Comparison of ENCODE assay signal across 24 cellular contexts in genomic region chr14:51482112-51482511, GRCh38.
"Had no signal": no experiment of that assay in that cellular context is flagged by ENCODE, and none has a peak within 500 bp of the region (broad histone marks: within the 10 kb centered on the region; RNA-seq: fewer than 3 reads in every experiment).

No MANE protein-coding gene starts in this region.

- H3K36me3 Mint-ChIP-seq: naive B cell; stimulated activated naive B cell treated with anti-CD40 and anti-IgM and Interleukin-4, amounts not matched to agents 10 μg/mL and 1 μg/mL and 100 μg/mL, for 72 hours had no signal

- H3K27ac ChIP-seq: epithelial cell of prostate, esophagus muscularis mucosa, parathyroid adenoma, prostate gland, right lobe of liver, spleen, testis, tibial nerve had no signal

- H2AFZ ChIP-seq: parathyroid adenoma had no signal

- H3K4me1 ChIP-seq: parathyroid adenoma, prostate gland, right lobe of liver, spleen, testis had no signal

- DNase-seq: effector memory CD8-positive, alpha-beta T cell; gastrocnemius medialis; glutamatergic neuron; islet precursor cell; left ventricle myocardium superior; mesendoderm; naive B cell; retina; right lobe of liver; spleen; stimulated activated CD4-positive, alpha-beta T cell treated with anti-CD3 and anti-CD28 coated beads, Interleukin-15, amount 100 ng/mL, for 24 hours; stimulated activated CD4-positive, alpha-beta T cell treated with anti-CD3 and anti-CD28 coated beads, Interleukin-1b, Interleukin-23, amount 100 ng/mL, for 48 hours; stimulated activated CD4-positive, alpha-beta T cell treated with anti-CD3 and anti-CD28 coated beads, Interleukin-4, amount 100 ng/mL, for 24 hours; stimulated activated naive B cell treated with anti-CD40 and anti-IgM and Interleukin-4, amounts not matched to agents 10 μg/mL and 1 μg/mL and 100 μg/mL, for 72 hours; stimulated activated naive CD8-positive, alpha-beta T cell treated with anti-CD3 and anti-CD28 coated beads, Interleukin-15, amount 100 ng/mL, for 72 hours; testis had no signal

- H3K27ac Mint-ChIP-seq: dendritic cell treated with granulocyte-macrophage colony-stimulating factor and Interleukin-4, amounts not matched to agents 40 ng/mL and 50 ng/mL, for 4 days; effector memory CD8-positive, alpha-beta T cell; naive B cell; nephron; stimulated activated naive B cell treated with anti-CD40 and anti-IgM and Interleukin-4, amounts not matched to agents 10 μg/mL and 1 μg/mL and 100 μg/mL, for 72 hours; stimulated activated naive CD8-positive, alpha-beta T cell treated with anti-CD3 and anti-CD28 coated beads, Interleukin-15, amount 100 ng/mL, for 72 hours had no signal

- H3K4me3 ChIP-seq: esophagus muscularis mucosa, gastrocnemius medialis, lung, prostate gland, right lobe of liver, spleen, testis, tibial nerve had no signal

- H3K27me3 Mint-ChIP-seq: dendritic cell treated with granulocyte-macrophage colony-stimulating factor and Interleukin-4, amounts not matched to agents 40 ng/mL and 50 ng/mL, for 4 days; effector memory CD8-positive, alpha-beta T cell had no signal

- H3K4me1 Mint-ChIP-seq: naive B cell; stimulated activated naive B cell treated with anti-CD40 and anti-IgM and Interleukin-4, amounts not matched to agents 10 μg/mL and 1 μg/mL and 100 μg/mL, for 72 hours; stimulated activated naive CD8-positive, alpha-beta T cell treated with anti-CD3 and anti-CD28 coated beads, Interleukin-15, amount 100 ng/mL, for 72 hours had no signal

- H3K9ac ChIP-seq: parathyroid adenoma had no signal

- H3K4me3 Mint-ChIP-seq: dendritic cell treated with granulocyte-macrophage colony-stimulating factor and Interleukin-4, amounts not matched to agents 40 ng/mL and 50 ng/mL, for 4 days; effector memory CD8-positive, alpha-beta T cell; naive B cell; nephron; stimulated activated naive B cell treated with anti-CD40 and anti-IgM and Interleukin-4, amounts not matched to agents 10 μg/mL and 1 μg/mL and 100 μg/mL, for 72 hours; stimulated activated naive CD8-positive, alpha-beta T cell treated with anti-CD3 and anti-CD28 coated beads, Interleukin-15, amount 100 ng/mL, for 72 hours had no signal

- H3K27me3 ChIP-seq: esophagus muscularis mucosa, gastrocnemius medialis, right lobe of liver, spleen, testis, tibial nerve had no signal

- H3K9me3 Mint-ChIP-seq: dendritic cell treated with granulocyte-macrophage colony-stimulating factor and Interleukin-4, amounts not matched to agents 40 ng/mL and 50 ng/mL, for 4 days; effector memory CD8-positive, alpha-beta T cell; nephron; stimulated activated naive B cell treated with anti-CD40 and anti-IgM and Interleukin-4, amounts not matched to agents 10 μg/mL and 1 μg/mL and 100 μg/mL, for 72 hours had no signal

- ATAC-seq: effector memory CD8-positive, alpha-beta T cell; left ventricle myocardium superior; right lobe of liver; stimulated activated naive B cell treated with anti-CD40 and anti-IgM and Interleukin-4, amounts not matched to agents 10 μg/mL and 1 μg/mL and 100 μg/mL, for 72 hours; stimulated activated naive CD8-positive, alpha-beta T cell treated with anti-CD3 and anti-CD28 coated beads, Interleukin-15, amount 100 ng/mL, for 72 hours had no signal

- H3K36me3 ChIP-seq: esophagus muscularis mucosa, gastrocnemius medialis, prostate gland, right lobe of liver, spleen, tibial nerve had no signal

- H3K9me3 ChIP-seq: esophagus muscularis mucosa, gastrocnemius medialis, prostate gland, right lobe of liver, spleen, testis, tibial nerve had no signal
